1 cellular context compared by ENCODE assay signal in the genomic region with DNA sequence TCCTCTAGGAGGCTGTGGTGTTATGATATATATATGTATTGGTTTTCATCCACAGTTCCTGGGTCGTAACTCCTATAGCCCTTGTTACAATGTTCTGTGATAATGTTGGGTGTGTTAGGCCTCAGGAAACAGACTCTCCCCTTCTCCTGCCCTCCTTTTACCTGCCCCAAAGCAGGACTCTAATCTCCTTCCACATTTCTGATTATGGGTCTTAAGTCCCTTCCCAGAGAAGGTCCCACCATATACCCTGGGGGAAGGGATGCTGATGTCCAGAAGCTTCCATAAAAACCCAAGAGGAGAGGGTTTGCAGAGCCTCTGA.
TF ChIP-seq lines count a peak whose summit lies in the region.

No MANE protein-coding gene starts in this region.

TF ChIP-seq in HepG2, 621 proteins besides CTCF, POLR2A, EP300 and RAD21:
- TF ChIP-seq DRAP1 (CRISPR knock-in tag; IDR thresholded peaks at IDR 0.05) (no peak), RFXANK (CRISPR knock-in tag; IDR thresholded peaks at IDR 0.05) (no peak), PHB2 (IDR thresholded peaks at IDR 0.05; ENCODE audit: partially characterized antibody) (no peak), ZBTB1 (CRISPR knock-in tag; IDR thresholded peaks at IDR 0.05; ENCODE audit: borderline replicate concordance) (no peak), ZNF816 (CRISPR knock-in tag; IDR thresholded peaks at IDR 0.05; ENCODE audit: borderline replicate concordance) (no peak), ZNF549 (CRISPR knock-in tag; IDR thresholded peaks at IDR 0.05) (no peak), EZH2 (conservative IDR thresholded peaks at IDR 0.05; ENCODE audit: low read depth, low read length) (no peak), ZFYVE20 (CRISPR knock-in tag; IDR thresholded peaks at IDR 0.05; ENCODE audit: borderline replicate concordance, low read depth) (no peak), ZFX (CRISPR knock-in tag; IDR thresholded peaks at IDR 0.05; ENCODE audit: low read depth) (no peak), HDAC1 (CRISPR knock-in tag; IDR thresholded peaks at IDR 0.05) (no peak), KDM5A (IDR thresholded peaks at IDR 0.05; ENCODE audit: borderline replicate concordance, low read length) (no peak), PRPF4 (IDR thresholded peaks at IDR 0.05; ENCODE audit: low read depth, low read length, poor library complexity, severe bottlenecking) (no peak), GLI4 (CRISPR knock-in tag; IDR thresholded peaks at IDR 0.05; ENCODE audit: borderline replicate concordance) (no peak), GTF3A (CRISPR knock-in tag; conservative IDR thresholded peaks at IDR 0.05) (no peak), NAIF1 (CRISPR knock-in tag; IDR thresholded peaks at IDR 0.05; ENCODE audit: borderline replicate concordance) (no peak), RARG (CRISPR knock-in tag; IDR thresholded peaks at IDR 0.05; ENCODE audit: low read depth) (no peak)
- TF ChIP-seq, protein P1, sequence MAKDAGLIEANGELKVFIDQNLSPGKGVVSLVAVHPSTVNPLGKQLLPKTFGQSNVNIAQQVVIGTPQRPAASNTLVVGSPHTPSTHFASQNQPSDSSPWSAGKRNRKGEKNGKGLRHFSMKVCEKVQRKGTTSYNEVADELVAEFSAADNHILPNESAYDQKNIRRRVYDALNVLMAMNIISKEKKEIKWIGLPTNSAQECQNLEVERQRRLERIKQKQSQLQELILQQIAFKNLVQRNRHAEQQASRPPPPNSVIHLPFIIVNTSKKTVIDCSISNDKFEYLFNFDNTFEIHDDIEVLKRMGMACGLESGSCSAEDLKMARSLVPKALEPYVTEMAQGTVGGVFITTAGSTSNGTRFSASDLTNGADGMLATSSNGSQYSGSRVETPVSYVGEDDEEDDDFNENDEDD (CRISPR knock-in tag; IDR thresholded peaks at IDR 0.05; ENCODE audit: borderline replicate concordance): no peak
- TF ChIP-seq, protein P2, sequence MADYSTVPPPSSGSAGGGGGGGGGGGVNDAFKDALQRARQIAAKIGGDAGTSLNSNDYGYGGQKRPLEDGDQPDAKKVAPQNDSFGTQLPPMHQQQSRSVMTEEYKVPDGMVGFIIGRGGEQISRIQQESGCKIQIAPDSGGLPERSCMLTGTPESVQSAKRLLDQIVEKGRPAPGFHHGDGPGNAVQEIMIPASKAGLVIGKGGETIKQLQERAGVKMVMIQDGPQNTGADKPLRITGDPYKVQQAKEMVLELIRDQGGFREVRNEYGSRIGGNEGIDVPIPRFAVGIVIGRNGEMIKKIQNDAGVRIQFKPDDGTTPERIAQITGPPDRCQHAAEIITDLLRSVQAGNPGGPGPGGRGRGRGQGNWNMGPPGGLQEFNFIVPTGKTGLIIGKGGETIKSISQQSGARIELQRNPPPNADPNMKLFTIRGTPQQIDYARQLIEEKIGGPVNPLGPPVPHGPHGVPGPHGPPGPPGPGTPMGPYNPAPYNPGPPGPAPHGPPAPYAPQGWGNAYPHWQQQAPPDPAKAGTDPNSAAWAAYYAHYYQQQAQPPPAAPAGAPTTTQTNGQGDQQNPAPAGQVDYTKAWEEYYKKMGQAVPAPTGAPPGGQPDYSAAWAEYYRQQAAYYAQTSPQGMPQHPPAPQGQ (CRISPR knock-in tag; IDR thresholded peaks at IDR 0.05; ENCODE audit: borderline replicate concordance): no peak
- TF ChIP-seq, protein P3, sequence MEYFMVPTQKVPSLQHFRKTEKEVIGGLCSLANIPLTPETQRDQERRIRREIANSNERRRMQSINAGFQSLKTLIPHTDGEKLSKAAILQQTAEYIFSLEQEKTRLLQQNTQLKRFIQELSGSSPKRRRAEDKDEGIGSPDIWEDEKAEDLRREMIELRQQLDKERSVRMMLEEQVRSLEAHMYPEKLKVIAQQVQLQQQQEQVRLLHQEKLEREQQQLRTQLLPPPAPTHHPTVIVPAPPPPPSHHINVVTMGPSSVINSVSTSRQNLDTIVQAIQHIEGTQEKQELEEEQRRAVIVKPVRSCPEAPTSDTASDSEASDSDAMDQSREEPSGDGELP (IDR thresholded peaks at IDR 0.05; ENCODE audit: borderline replicate concordance, low read depth): no peak
